ENCODE assay signal across 16 cellular contexts in the genomic region with DNA sequence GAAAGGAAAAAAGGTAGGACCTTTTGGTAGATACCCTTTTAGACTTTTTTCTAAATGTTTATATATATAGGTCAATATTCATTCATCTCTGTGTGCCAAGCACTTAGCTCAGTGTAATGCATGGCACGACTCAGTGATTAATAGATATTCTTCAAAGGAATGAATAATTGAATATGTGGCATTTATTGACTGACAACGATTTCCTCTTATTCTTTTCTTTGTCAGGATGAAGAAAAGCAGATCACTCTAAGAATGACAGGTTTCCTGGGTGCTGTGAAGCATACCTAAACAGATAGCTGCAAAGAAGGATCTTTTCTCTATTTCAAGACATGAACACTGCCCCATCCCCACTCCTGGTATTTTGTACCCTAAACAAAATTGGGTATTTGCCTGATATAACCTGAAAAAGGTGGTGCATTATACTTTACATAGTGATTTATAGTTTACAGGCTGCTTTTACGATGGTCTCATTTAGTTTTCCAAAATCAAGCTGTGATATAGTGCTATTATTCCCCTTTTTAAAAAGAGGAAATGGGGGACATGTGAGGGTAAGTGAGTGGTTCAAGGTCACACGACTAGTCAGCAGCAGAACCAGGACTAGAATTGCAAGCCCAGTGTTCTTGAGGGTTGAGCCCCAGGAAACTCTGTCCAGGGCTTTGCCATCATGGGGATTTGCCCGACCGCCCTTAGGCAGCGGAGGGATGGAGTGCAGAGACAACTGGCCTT. TPM values are rescaled to one million over a fixed set of nuclear protein-coding genes. Genes with fewer than 3 reads are reported as not detected.
"Had no signal": no experiment of that assay in that cellular context is flagged by ENCODE, and none has a peak within 500 bp of the region (broad histone marks: within the 10 kb centered on the region; RNA-seq: fewer than 3 reads in every experiment).

No MANE protein-coding gene starts in this region.

- H3K27ac ChIP-seq: pancreas, spleen, testis, tibial nerve had no signal

- ATAC-seq: esophagus mucosa; left lobe of liver; natural killer cell treated with Interleukin-12 subunit alpha and Interleukin-12 subunit beta and Interleukin-15 and Interleukin-18, amount 100 ng/mL, for 72 hours; pancreas; sciatic nerve; stimulated activated memory B cell treated with anti-CD40 and anti-IgM and Interleukin-4, amounts not matched to agents 10 μg/mL and 1 μg/mL and 100 μg/mL, for 72 hours had no signal

- H3K36me3 ChIP-seq: pancreas, spleen, tibial nerve had no signal

- DNase-seq: effector memory CD4-positive, alpha-beta T cell; islet precursor cell; mammary epithelial cell; occipital lobe; pancreas; spleen; stimulated activated CD4-positive, alpha-beta T cell treated with anti-CD3 and anti-CD28 coated beads, Interleukin-15, amount 100 ng/mL, for 24 hours; stimulated activated CD4-positive, alpha-beta T cell treated with anti-CD3 and anti-CD28 coated beads, Interleukin-1b, Interleukin-23, amount 100 ng/mL, for 48 hours; stimulated activated CD4-positive, alpha-beta T cell treated with anti-CD3 and anti-CD28 coated beads, Interleukin-4, amount 100 ng/mL, for 24 hours; testis had no signal

- H3K27me3 ChIP-seq: pancreas, spleen, testis, tibial nerve had no signal

- H3K4me1 ChIP-seq: pancreas, testis, tibial nerve had no signal

- H3K9me3 ChIP-seq: pancreas, testis, tibial nerve had no signal

- H3K4me3 ChIP-seq: pancreas, spleen, testis, tibial nerve had no signal

RNA-seq across cellular contexts. Expression of a gene that starts 32.9 kb away (rescaled TPM):
- total RNA-seq: natural killer cell treated with Interleukin-12 subunit alpha and Interleukin-12 subunit beta and Interleukin-15 and Interleukin-18, amount 100 ng/mL, for 72 hours had no signal
